ENCODE assay signal across 1 cellular context in genomic region chr13:98910501-98910951, GRCh38.
TF ChIP-seq lines count a peak whose summit lies in the region.

No MANE protein-coding gene starts in this region.

TF ChIP-seq in GM23338, 12 proteins besides CTCF, POLR2A, EP300 and RAD21 (continued from another document):
- TF ChIP-seq, protein P1, sequence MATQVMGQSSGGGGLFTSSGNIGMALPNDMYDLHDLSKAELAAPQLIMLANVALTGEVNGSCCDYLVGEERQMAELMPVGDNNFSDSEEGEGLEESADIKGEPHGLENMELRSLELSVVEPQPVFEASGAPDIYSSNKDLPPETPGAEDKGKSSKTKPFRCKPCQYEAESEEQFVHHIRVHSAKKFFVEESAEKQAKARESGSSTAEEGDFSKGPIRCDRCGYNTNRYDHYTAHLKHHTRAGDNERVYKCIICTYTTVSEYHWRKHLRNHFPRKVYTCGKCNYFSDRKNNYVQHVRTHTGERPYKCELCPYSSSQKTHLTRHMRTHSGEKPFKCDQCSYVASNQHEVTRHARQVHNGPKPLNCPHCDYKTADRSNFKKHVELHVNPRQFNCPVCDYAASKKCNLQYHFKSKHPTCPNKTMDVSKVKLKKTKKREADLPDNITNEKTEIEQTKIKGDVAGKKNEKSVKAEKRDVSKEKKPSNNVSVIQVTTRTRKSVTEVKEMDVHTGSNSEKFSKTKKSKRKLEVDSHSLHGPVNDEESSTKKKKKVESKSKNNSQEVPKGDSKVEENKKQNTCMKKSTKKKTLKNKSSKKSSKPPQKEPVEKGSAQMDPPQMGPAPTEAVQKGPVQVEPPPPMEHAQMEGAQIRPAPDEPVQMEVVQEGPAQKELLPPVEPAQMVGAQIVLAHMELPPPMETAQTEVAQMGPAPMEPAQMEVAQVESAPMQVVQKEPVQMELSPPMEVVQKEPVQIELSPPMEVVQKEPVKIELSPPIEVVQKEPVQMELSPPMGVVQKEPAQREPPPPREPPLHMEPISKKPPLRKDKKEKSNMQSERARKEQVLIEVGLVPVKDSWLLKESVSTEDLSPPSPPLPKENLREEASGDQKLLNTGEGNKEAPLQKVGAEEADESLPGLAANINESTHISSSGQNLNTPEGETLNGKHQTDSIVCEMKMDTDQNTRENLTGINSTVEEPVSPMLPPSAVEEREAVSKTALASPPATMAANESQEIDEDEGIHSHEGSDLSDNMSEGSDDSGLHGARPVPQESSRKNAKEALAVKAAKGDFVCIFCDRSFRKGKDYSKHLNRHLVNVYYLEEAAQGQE (IDR thresholded peaks at IDR 0.05; ENCODE audit: unreplicated experiment), result no peak
- TF ChIP-seq ETS1 (IDR thresholded peaks at IDR 0.05) (no peak), EZH2 (IDR thresholded peaks at IDR 0.05; ENCODE audit: low read depth, unreplicated experiment) (no peak)
TF ChIP-seq in GM23338: peak in this region for 0.
